31 cellular contexts compared by ENCODE assay signal in the genomic region with DNA sequence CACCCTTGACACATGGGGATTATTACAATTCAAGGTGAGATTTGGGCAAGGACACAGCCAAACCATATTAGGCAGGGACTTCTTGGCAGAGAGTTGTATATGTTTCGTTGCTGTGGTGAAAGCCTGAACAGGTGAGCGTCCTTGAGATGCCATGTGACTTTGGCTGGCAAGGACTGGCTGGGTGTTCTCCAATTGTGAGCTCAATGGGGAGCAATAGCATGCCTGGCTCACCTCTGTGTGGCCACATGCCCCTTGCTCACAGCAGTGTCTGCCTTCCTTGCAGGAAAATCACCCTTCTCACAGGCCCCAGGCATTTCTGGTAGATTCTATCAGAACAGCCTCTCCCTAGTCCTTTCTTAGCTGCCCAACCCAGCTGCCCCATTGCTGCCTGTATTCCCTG.
A peak's percentile ranks its signal among the peaks of the same experiment; 100 is the strongest.
DNase-seq lines count a peak whose midpoint lies in the region; ATAC-seq and TF ChIP-seq lines count a peak whose summit lies in the region.
"Had no signal": no experiment of that assay in that cellular context is flagged by ENCODE, and none has a peak within 500 bp of the region (broad histone marks: within the 10 kb centered on the region; RNA-seq: fewer than 3 reads in every experiment).

No MANE protein-coding gene starts in this region.

- H3K4me1 ChIP-seq in gastroesophageal sphincter (peaks cover 0 to 52% (median 0%) of the 10 kb centered on the region in 3 donors), muscle layer of duodenum (ENCODE audit: control insufficient read depth in 1 of 2, insufficient read depth in 2 of 2, low read length in 2 of 2) (peaks cover 0 to 14% of the 10 kb centered on the region in 2 donors), upper lobe of left lung (no peaks in the 10 kb centered on the region), H9 (ENCODE audit: insufficient read depth, low read length) (no peaks in the 10 kb centered on the region)
- H3K4me1 ChIP-seq: Caco-2 had no signal

- no peak overlapping the region for H3K9ac ChIP-seq in H9 (ENCODE audit: extremely low read depth, insufficient read length, low read length)

- no peak overlapping the region for H2AFZ ChIP-seq in H9 (ENCODE audit: low read length)

- no peak overlapping the region for H3T11ph ChIP-seq in H9 (ENCODE audit: low read length)

- TF ChIP-seq EP300 in gastroesophageal sphincter (IDR thresholded peaks at IDR 0.05), result no peak
- no peak for TF ChIP-seq EP300 in upper lobe of left lung (IDR thresholded peaks at IDR 0.05)

- no peak overlapping the region for H3K23ac ChIP-seq in H9 (ENCODE audit: insufficient read length, low read depth, low read length)

- no peaks in the 10 kb centered on the region for H3K79me1 ChIP-seq in H9 (ENCODE audit: insufficient read depth, low read depth, low read length, poor library complexity, severe bottlenecking)

- no peak overlapping the region for H2BK5ac ChIP-seq in H9 (ENCODE audit: insufficient read length, low read length)

- H3K4me3 Mint-ChIP-seq in H9, result no peak overlapping the region
- H3K4me3 Mint-ChIP-seq: activated CD8-positive, alpha-beta T cell treated with anti-CD3 and anti-CD28 coated beads for 36 hours; activated T-helper 1 cell treated with anti-CD3 and anti-CD28 coated beads, Interleukin-12 subunit alpha, Interleukin-12 subunit beta, Interleukin-2, Interleukin-4 antibody, amounts not matched to agents 30 ng/mL and 10 ng/mL and 1 ng/mL, durations not matched to agents 14 hours and 24 hours and 36 hours; CD14-positive monocyte; stimulated activated effector memory CD8-positive, alpha-beta T cell treated with anti-CD3 and anti-CD28 coated beads, Interleukin-12 subunit alpha, Interleukin-12 subunit beta, amount 100 ng/mL, for 72 hours; T-helper 2 cell treated with Interferon-gamma antibody and Interleukin-4, amounts not matched to agents 5 μg/mL and 100 μg/mL, for 36 hours; type B pancreatic cell had no signal

- H3K4me3 ChIP-seq in gastroesophageal sphincter (no peak overlapping the region), muscle layer of duodenum (ENCODE audit: low read depth in 1 of 2, low read length in 2 of 2) (no peak overlapping the region), upper lobe of left lung (no peak overlapping the region)
- H3K4me3 ChIP-seq: dorsolateral prefrontal cortex, K562, MG63 had no signal

- TF ChIP-seq CTCF in gastroesophageal sphincter (IDR thresholded peaks at IDR 0.05) (no peak), upper lobe of left lung (IDR thresholded peaks at IDR 0.05) (no peak), H9 (conservative IDR thresholded peaks at IDR 0.05) (no peak)

- no peak overlapping the region for H2BK15ac ChIP-seq in H9 (ENCODE audit: low read depth, low read length)

- no peaks in the 10 kb centered on the region for H3K27me3 ChIP-seq in gastroesophageal sphincter
- no peaks in the 10 kb centered on the region for H3K27me3 ChIP-seq in muscle layer of duodenum (ENCODE audit: low read depth, low read length)
- no peaks in the 10 kb centered on the region for H3K27me3 ChIP-seq in upper lobe of left lung
- H3K27me3 ChIP-seq in H9 (ENCODE audit: insufficient read depth, low read length), result no peaks in the 10 kb centered on the region
- H3K27me3 ChIP-seq: dorsolateral prefrontal cortex, MG63 had no signal

- no peak overlapping the region for H3K18ac ChIP-seq in H9 (ENCODE audit: insufficient read length, low read depth, low read length)

- TF ChIP-seq POLR2A in gastroesophageal sphincter (IDR thresholded peaks at IDR 0.05), result no peak
- TF ChIP-seq POLR2A in upper lobe of left lung (IDR thresholded peaks at IDR 0.05), result no peak

- H3K9me3 ChIP-seq in gastroesophageal sphincter, result no peaks in the 10 kb centered on the region
- no peaks in the 10 kb centered on the region for H3K9me3 ChIP-seq in muscle layer of duodenum (ENCODE audit: control insufficient read depth in 1 of 2, low read length in 2 of 2)
- H3K9me3 ChIP-seq in upper lobe of left lung, result no peaks in the 10 kb centered on the region
- H3K9me3 ChIP-seq in H9 (ENCODE audit: control insufficient read depth, low read depth, low read length), result no peaks in the 10 kb centered on the region
- H3K9me3 ChIP-seq: Caco-2 had no signal

- H3K14ac ChIP-seq in H9 (ENCODE audit: insufficient read depth, low read length), result no peak overlapping the region

- H2BK120ac ChIP-seq in H9 (ENCODE audit: low read depth, low read length, poor library complexity, severe bottlenecking), result no peak overlapping the region

- H3K4ac ChIP-seq in H9 (ENCODE audit: low read depth, low read length), result no peak overlapping the region

- H3K4me2 ChIP-seq in H9 (ENCODE audit: insufficient read depth, insufficient read length, low read length), result no peak overlapping the region

- no peak overlapping the region for H2BK20ac ChIP-seq in H9 (ENCODE audit: low read depth, low read length, poor library complexity, severe bottlenecking)

- no peak overlapping the region for H4K91ac ChIP-seq in H9 (ENCODE audit: insufficient read length, low read depth, low read length)

- H3K79me2 ChIP-seq in H9 (ENCODE audit: insufficient read depth, low read length), result no peaks in the 10 kb centered on the region

- H4K8ac ChIP-seq in H9 (replicated peaks; ENCODE audit: insufficient read length, low read depth, low read length), result no peak overlapping the region

- H3K36me3 ChIP-seq in gastroesophageal sphincter (peaks cover 0 to 80% of the 10 kb centered on the region in 2 donors), muscle layer of duodenum (ENCODE audit: control insufficient read depth in 1 of 2, insufficient read depth in 2 of 2, low read length in 2 of 2) (peaks cover 10 to 20% of the 10 kb centered on the region in 2 donors), upper lobe of left lung (peaks cover 0 to 29% (median 6%) of the 10 kb centered on the region in 4 donors)

- H4K5ac ChIP-seq in H9 (ENCODE audit: insufficient read length, low read depth, low read length), result no peak overlapping the region

- ATAC-seq in gastroesophageal sphincter (no peak), upper lobe of left lung (ENCODE audit: low FRiP score in 2 of 2) (peak; percentile 15 to 59), HG03039 (IDR thresholded peaks at IDR 0.05; ENCODE audit: unreplicated experiment) (no peak)
- ATAC-seq: activated CD8-positive, alpha-beta T cell treated with anti-CD3 and anti-CD28 coated beads for 36 hours; K562; left colon; stimulated activated effector memory CD8-positive, alpha-beta T cell treated with anti-CD3 and anti-CD28 coated beads, Interleukin-12 subunit alpha, Interleukin-12 subunit beta, amount 100 ng/mL, for 72 hours had no signal

- peak overlapping the region in 3 of 4 donors; percentile 36 to 64 (median 40) for H3K27ac ChIP-seq in gastroesophageal sphincter
- peak overlapping the region; percentile 33 for H3K27ac ChIP-seq in muscle layer of duodenum (ENCODE audit: low read length)
- H3K27ac ChIP-seq in upper lobe of left lung, result no peak overlapping the region
- H3K27ac ChIP-seq in H9 (ENCODE audit: insufficient read length, low read depth, low read length), result no peak overlapping the region
- H3K27ac ChIP-seq: dorsolateral prefrontal cortex had no signal

- H2BK12ac ChIP-seq in H9 (ENCODE audit: insufficient read length, low read depth, low read length), result no peak overlapping the region

- H3K4me1 Mint-ChIP-seq in H9, result no peaks in the 10 kb centered on the region
- H3K4me1 Mint-ChIP-seq: CD14-positive monocyte; stimulated activated effector memory CD8-positive, alpha-beta T cell treated with anti-CD3 and anti-CD28 coated beads, Interleukin-12 subunit alpha, Interleukin-12 subunit beta, amount 100 ng/mL, for 72 hours had no signal

- no peaks in the 10 kb centered on the region for H4K20me1 ChIP-seq in H9 (ENCODE audit: control insufficient read depth, insufficient read depth, insufficient read length)

- peaks cover 0 to 2% (median 0%) of the 10 kb centered on the region in 3 experiments; a peak in 1 of 7 replicates for H3K36me3 Mint-ChIP-seq in H9 (ENCODE audit: insufficient read depth in 1 of 3, low read depth in 3 of 3)
- H3K36me3 Mint-ChIP-seq: CD14-positive monocyte; stimulated activated effector memory CD8-positive, alpha-beta T cell treated with anti-CD3 and anti-CD28 coated beads, Interleukin-12 subunit alpha, Interleukin-12 subunit beta, amount 100 ng/mL, for 72 hours had no signal

- H3K9me3 Mint-ChIP-seq in H9, result no peaks in the 10 kb centered on the region; a peak in 1 of 5 replicates
- H3K9me3 Mint-ChIP-seq: activated T-helper 1 cell treated with anti-CD3 and anti-CD28 coated beads, Interleukin-12 subunit alpha, Interleukin-12 subunit beta, Interleukin-2, Interleukin-4 antibody, amounts not matched to agents 30 ng/mL and 10 ng/mL and 1 ng/mL, durations not matched to agents 14 hours and 24 hours and 36 hours; stimulated activated effector memory CD8-positive, alpha-beta T cell treated with anti-CD3 and anti-CD28 coated beads, Interleukin-12 subunit alpha, Interleukin-12 subunit beta, amount 100 ng/mL, for 72 hours; T-helper 2 cell treated with Interferon-gamma antibody and Interleukin-4, amounts not matched to agents 5 μg/mL and 100 μg/mL, for 36 hours; type B pancreatic cell had no signal

- no peak overlapping the region for H3K56ac ChIP-seq in H9 (ENCODE audit: insufficient read length, low read depth, low read length)

- H2AK5ac ChIP-seq in H9 (ENCODE audit: insufficient read length, low read length), result no peak overlapping the region

- 25 to 49% methylated on average over 2 of the region's 2 CpGs for WGBS in gastroesophageal sphincter (ENCODE audit: low coverage in 1 of 2), 2 donors
- WGBS in upper lobe of left lung, 2 donors, result 59 to 82% methylated on average over 2 of the region's 2 CpGs
- no CpG with 5 or more reads among the region's 2 CpGs for WGBS in H9 (ENCODE audit: extremely low coverage, insufficient read length, low lambda C conversion rate)

- DNase-seq in NCI-H510A treated with DMSO at 0.1 percent for 48 hours (lab: John Stamatoyannopoulos, UW) (peak; percentile 1), NCI-H510A (lab: John Stamatoyannopoulos, UW) (no peak), upper lobe of left lung (peak in 1 of 2 donors; percentile 44), H9 (no peak)
- DNase-seq in stimulated activated CD4-positive, alpha-beta T cell treated with anti-CD3 and anti-CD28 coated beads, Interleukin-2, amount 100 ng/mL, for 48 hours, result no peak
- DNase-seq: 8988T; activated CD4-positive, alpha-beta T cell treated with anti-CD3 and anti-CD28 coated beads for 1 hour; activated CD8-positive, alpha-beta memory T cell treated with anti-CD3 and anti-CD28 coated beads, Interleukin-2, amount 50 U/mL, for 48 hours; activated CD8-positive, alpha-beta T cell treated with anti-CD3 and anti-CD28 coated beads for 36 hours; activated naive CD4-positive, alpha-beta T cell treated with Interleukin-2 at 50 U/mL for 16 hours; Caco-2; cerebellar nuclear complex; DMS53; dorsolateral prefrontal cortex; left colon; MG63; NCI-H1105; NCI-H1930; NCI-H345; NCI-H774; stimulated activated CD4-positive, alpha-beta T cell treated with anti-CD3 and anti-CD28 coated beads, Interleukin-15, amount 100 ng/mL, for 24 hours had no signal

- no peaks in the 10 kb centered on the region for H3K27me3 Mint-ChIP-seq in H9 (ENCODE audit: low read depth)
- H3K27me3 Mint-ChIP-seq: progenitor cell of endocrine pancreas, type B pancreatic cell had no signal

- H3K27ac Mint-ChIP-seq in H9, result peak overlapping the region in 1 of 3 experiments; percentile 80; a peak in 2 of 7 replicates
- H3K27ac Mint-ChIP-seq: activated CD8-positive, alpha-beta T cell treated with anti-CD3 and anti-CD28 coated beads for 36 hours; activated T-helper 1 cell treated with anti-CD3 and anti-CD28 coated beads, Interleukin-12 subunit alpha, Interleukin-12 subunit beta, Interleukin-2, Interleukin-4 antibody, amounts not matched to agents 30 ng/mL and 10 ng/mL and 1 ng/mL, durations not matched to agents 14 hours and 24 hours and 36 hours; CD14-positive monocyte; progenitor cell of endocrine pancreas; stimulated activated effector memory CD8-positive, alpha-beta T cell treated with anti-CD3 and anti-CD28 coated beads, Interleukin-12 subunit alpha, Interleukin-12 subunit beta, amount 100 ng/mL, for 72 hours; T-helper 2 cell treated with Interferon-gamma antibody and Interleukin-4, amounts not matched to agents 5 μg/mL and 100 μg/mL, for 36 hours; type B pancreatic cell had no signal

- no peaks in the 10 kb centered on the region for H3K23me2 ChIP-seq in H9 (ENCODE audit: insufficient read length, low read depth, low read length, poor library complexity, severe bottlenecking)

Comparison
In these comparisons a context has a peak if more than half of its experiments do, and no peak if none do; other contexts are left out.
1. ATAC-seq: peak in upper lobe of left lung (2 of 2); none in gastroesophageal sphincter (single experiment) and HG03039 (single experiment).
2. H3K27ac ChIP-seq: peak in gastroesophageal sphincter (3 of 4) and muscle layer of duodenum (single experiment); none in upper lobe of left lung (0 of 4) and H9 (single experiment).